Comparison of ENCODE assay signal across 38 cellular contexts in genomic region chr5:175491223-175491622, GRCh38. TPM values are rescaled to one million over a fixed set of nuclear protein-coding genes. Genes with fewer than 3 reads are reported as not detected.
"Had no signal": no experiment of that assay in that cellular context is flagged by ENCODE, and none has a peak within 500 bp of the region (broad histone marks: within the 10 kb centered on the region; RNA-seq: fewer than 3 reads in every experiment).

No MANE protein-coding gene starts in this region.

- H3K9ac ChIP-seq: KMS-11 had no signal

- H3K27me3 ChIP-seq: MG63 had no signal

- H3K9me3 ChIP-seq: MG63 had no signal

- H3K4me2 ChIP-seq: KMS-11 had no signal

- DNase-seq: Karpas-422, Kasumi-1, MG63, MM.1S, MV-4-11, NCI-H1048, NCI-H1092, NCI-H1092 treated with DMSO at 0.1 percent for 48 hours, NCI-H1105, NCI-H1105 treated with DMSO at 0.1 percent for 48 hours, NCI-H1417, NCI-H1417 treated with DMSO at 0.1 percent for 48 hours, NCI-H1436, NCI-H1436 treated with DMSO at 0.1 percent for 48 hours, NCI-H146, NCI-H1694, NCI-H1694 treated with DMSO at 0.1 percent for 48 hours, NCI-H187, NCI-H187 treated with DMSO at 0.1 percent for 48 hours, NCI-H1930, NCI-H2029, NCI-H2029 treated with DMSO at 0.1 percent for 48 hours, NCI-H2081, NCI-H2081 treated with DMSO at 0.1 percent for 48 hours, NCI-H2107, NCI-H2171, NCI-H2171 treated with DMSO at 0.1 percent for 48 hours, NCI-H2227 treated with DMSO at 0.1 percent for 48 hours, NCI-H226, NCI-H345, NCI-H446, NCI-H446 treated with DMSO at 0.1 percent for 48 hours, NCI-H510A, NCI-H510A treated with DMSO at 0.1 percent for 48 hours had no signal

- H3K4me3 ChIP-seq: MG63 had no signal

- H3K27ac ChIP-seq: KMS-11 had no signal

RNA-seq across cellular contexts. Expression of gene DRD1, which starts 47.2 kb away (rescaled TPM):
- total RNA-seq: LHCN-M2, MCF 10A, NCI-H460 had no signal
